ENCODE assay signal across 17 cellular contexts in genomic region chr20:59148713-59149493, GRCh38. TPM values are rescaled to one million over a fixed set of nuclear protein-coding genes. Genes with fewer than 3 reads are reported as not detected.
DNase-seq lines count a peak whose midpoint lies in the region; ATAC-seq and TF ChIP-seq lines count a peak whose summit lies in the region.
"Had no signal": no experiment of that assay in that cellular context is flagged by ENCODE, and none has a peak within 500 bp of the region (broad histone marks: within the 10 kb centered on the region; RNA-seq: fewer than 3 reads in every experiment).

No MANE protein-coding gene starts in this region.

- intact Hi-C loops in natural killer cell (cut with micrococcal nuclease), result no loop called here

- H3K36me3 ChIP-seq in CD8-positive, alpha-beta memory T cell (ENCODE audit: insufficient read depth, low read length), result no peaks in the 10 kb centered on the region
- no peaks in the 10 kb centered on the region for H3K36me3 ChIP-seq in RWPE2 (ENCODE audit: low read depth)
- H3K36me3 ChIP-seq: brain microvascular endothelial cell had no signal

- H3K4me1 Mint-ChIP-seq in CD8-positive, alpha-beta memory T cell, result peaks cover 94 to 98% (median 95%) of the 10 kb centered on the region in 3 donors
- peaks cover 75 to 85% of the 10 kb centered on the region in 2 donors for H3K4me1 Mint-ChIP-seq in natural killer cell

- peak in 4 of 5 donors; percentile 30 to 61 (median 49) for DNase-seq in CD8-positive, alpha-beta memory T cell
- DNase-seq in RWPE2 (ENCODE audit: low spot score) (peak; percentile 61), natural killer cell (no peak), KG1 (lab: John Stamatoyannopoulos, UW) (no peak)
- peak; percentile 35 for DNase-seq in central memory CD4-positive, alpha-beta T cell
- no peak for DNase-seq in activated effector memory CD4-positive, alpha-beta T cell treated with Interleukin-2 at 50 U/mL for 16 hours
- DNase-seq: brain microvascular endothelial cell, kidney glomerular epithelial cell, NCI-H146, SHP77 had no signal

- no peaks in the 10 kb centered on the region for H3K9me3 ChIP-seq in CD8-positive, alpha-beta memory T cell (ENCODE audit: low read length)
- H3K9me3 ChIP-seq in RWPE2 (ENCODE audit: severe bottlenecking), result no peaks in the 10 kb centered on the region

- H3K4me3 ChIP-seq in CD8-positive, alpha-beta memory T cell (ENCODE audit: low read length), result peak overlapping the region; percentile 7
- H3K4me3 ChIP-seq in RWPE2 (ENCODE audit: severe bottlenecking), result no peak overlapping the region

- no peaks in the 10 kb centered on the region for H3K9me3 Mint-ChIP-seq in CD8-positive, alpha-beta memory T cell
- H3K9me3 Mint-ChIP-seq in natural killer cell, result no peaks in the 10 kb centered on the region
- H3K9me3 Mint-ChIP-seq: nephron progenitor cell had no signal

- H3K27ac Mint-ChIP-seq in CD8-positive, alpha-beta memory T cell, result peak overlapping the region; percentile 94 to 100 (median 100)
- H3K27ac Mint-ChIP-seq in natural killer cell, result peak overlapping the region; percentile 92 to 95

- H3K4me1 ChIP-seq in CD8-positive, alpha-beta memory T cell (ENCODE audit: insufficient read depth, low read length), result peaks cover 97% of the 10 kb centered on the region
- H3K4me1 ChIP-seq in RWPE2 (ENCODE audit: insufficient read depth, poor library complexity, severe bottlenecking), result no peaks in the 10 kb centered on the region

- ATAC-seq in RWPE2 (ENCODE audit: low read depth), result no peak
- ATAC-seq in natural killer cell, result peak in 2 of 3 donors; percentile 15 to 24
- ATAC-seq in HG02973 (IDR thresholded peaks at IDR 0.05; ENCODE audit: unreplicated experiment), result no peak

- H3K27ac ChIP-seq in CD8-positive, alpha-beta memory T cell (ENCODE audit: low read depth, low read length), result peak overlapping the region; percentile 86
- no peak overlapping the region for H3K27ac ChIP-seq in RWPE2 (ENCODE audit: poor library complexity, severe bottlenecking)
- H3K27ac ChIP-seq: brain microvascular endothelial cell, KMS-11 had no signal

- peaks cover 0 to 1% of the 10 kb centered on the region in 2 donors for H3K27me3 Mint-ChIP-seq in CD8-positive, alpha-beta memory T cell
- peaks cover 0 to 2% of the 10 kb centered on the region in 2 donors for H3K27me3 Mint-ChIP-seq in natural killer cell (ENCODE audit: low read depth in 2 of 2)

- TF ChIP-seq CTCF in RWPE2 (IDR thresholded peaks at IDR 0.05; ENCODE audit: poor library complexity, severe bottlenecking) (no peak), natural killer cell (IDR thresholded peaks at IDR 0.05) (no peak)

- peaks cover 7 to 17% (median 10%) of the 10 kb centered on the region in 3 donors for H3K36me3 Mint-ChIP-seq in CD8-positive, alpha-beta memory T cell
- H3K36me3 Mint-ChIP-seq in natural killer cell, result no peaks in the 10 kb centered on the region

- H3K27me3 ChIP-seq in CD8-positive, alpha-beta memory T cell (ENCODE audit: insufficient read depth, low read length, poor library complexity, severe bottlenecking), result no peaks in the 10 kb centered on the region
- peaks cover 83% of the 10 kb centered on the region for H3K27me3 ChIP-seq in RWPE2 (ENCODE audit: insufficient read depth, poor library complexity, severe bottlenecking)
- H3K27me3 ChIP-seq: brain microvascular endothelial cell had no signal

- POLR2A ChIA-PET in CD8-positive, alpha-beta memory T cell (lab: Charles Lee), result interaction anchor here (1.0 to 1.8 kb wide), 2 partner anchors 10 to 26 kb away, joined by 3 to 5 read pairs; no protein-coding TSS in a partner anchor

- CTCF ChIA-PET in CD8-positive, alpha-beta memory T cell (lab: Charles Lee), result interaction anchor here (1.0 kb wide), 1 partner anchor 47 kb away, joined by 3 read pairs; no protein-coding TSS in a partner anchor

- H3K4me3 Mint-ChIP-seq in CD8-positive, alpha-beta memory T cell, result peak overlapping the region; percentile 59 to 93 (median 79)
- peak overlapping the region; percentile 50 for H3K4me3 Mint-ChIP-seq in natural killer cell
- H3K4me3 Mint-ChIP-seq: nephron progenitor cell had no signal

RNA-seq across cellular contexts. Expression of gene ZNF831, which starts 14.7 kb away (rescaled TPM):
- total RNA-seq in CD8-positive, alpha-beta memory T cell, result 1 to 10 TPM; 6.4 to 6.9 TPM
- polyA plus RNA-seq in CD8-positive, alpha-beta memory T cell, result 12.1 TPM
- 10 to 100 TPM; 24.8 to 42.0 (median 40.2) TPM for total RNA-seq in natural killer cell
- total RNA-seq: Caco-2, glomerular endothelial cell, H1, renal cortical epithelial cell had no signal
- polyA plus RNA-seq: H1 had no signal

Comparison
In these comparisons a context has a peak if more than half of its experiments do, and no peak if none do; other contexts are left out.
1. DNase-seq: peak in CD8-positive, alpha-beta memory T cell (4 of 5), RWPE2 (single experiment) and central memory CD4-positive, alpha-beta T cell (single experiment); none in natural killer cell (single experiment), KG1 (single experiment) and activated effector memory CD4-positive, alpha-beta T cell treated with Interleukin-2 at 50 U/mL for 16 hours (single experiment).
2. ATAC-seq: peak in natural killer cell (2 of 3); none in RWPE2 (single experiment) and HG02973 (single experiment).